Comparison of ENCODE assay signal across 23 cellular contexts in genomic region chr16:20271893-20272292, GRCh38. TPM values are rescaled to one million over a fixed set of nuclear protein-coding genes. Genes with fewer than 3 reads are reported as not detected.
"Had no signal": no experiment of that assay in that cellular context is flagged by ENCODE, and none has a peak within 500 bp of the region (broad histone marks: within the 10 kb centered on the region; RNA-seq: fewer than 3 reads in every experiment).

No MANE protein-coding gene starts in this region.

- H3K4me3 ChIP-seq: left lung, ovary, prostate gland, thoracic aorta had no signal

- FAIRE-seq: TTC549 had no signal

- H3K27me3 ChIP-seq: ovary had no signal

- ATAC-seq: activated CD8-positive, alpha-beta T cell treated with anti-CD3 and anti-CD28 coated beads, Interleukin-2, amount 10 ng/mL, durations not matched to agents 7 days and 5 days; left lung; natural killer cell had no signal

- H3K4me1 ChIP-seq: left lung, prostate gland had no signal

- H3K27ac ChIP-seq: left lung, ovary, prostate gland, thoracic aorta, WERI-Rb-1 had no signal

- DNase-seq: activated CD4-positive, alpha-beta T cell treated with anti-CD3 and anti-CD28 coated beads, Interleukin-2, amount 10 ng/mL, durations not matched to agents 7 days and 5 days; activated CD4-positive, CD25-positive, alpha-beta regulatory T cell treated with anti-CD3 and anti-CD28 coated beads, Interleukin-2, amount 50 U/mL, for 72 hours; activated CD8-positive, alpha-beta T cell treated with anti-CD3 and anti-CD28 coated beads, Interleukin-2, amount 10 ng/mL, durations not matched to agents 7 days and 5 days; activated gamma-delta T cell; aorta; caudate nucleus; dermis blood vessel endothelial cell; effector CD8-positive, alpha-beta T cell; foreskin melanocyte; left lung; mammary epithelial cell; midbrain; natural killer cell; ovary; stimulated activated CD4-positive, alpha-beta T cell treated with anti-CD3 and anti-CD28 coated beads, Interleukin-4, amount 100 ng/mL, for 24 hours; stimulated activated naive CD4-positive, alpha-beta T cell treated with Interleukin-2 at 50 U/mL for 16 hours; WERI-Rb-1 had no signal

- H3K36me3 ChIP-seq: left lung, ovary, prostate gland, thoracic aorta, WERI-Rb-1 had no signal

- H3K9me3 ChIP-seq: left lung, ovary, prostate gland, thoracic aorta had no signal

RNA-seq across cellular contexts. Expression of gene GP2, which starts 55.4 kb away (rescaled TPM):
- total RNA-seq: activated CD4-positive, alpha-beta T cell treated with anti-CD3 and anti-CD28 coated beads, Interleukin-2, amount 10 ng/mL, durations not matched to agents 7 days and 5 days; activated CD8-positive, alpha-beta T cell treated with anti-CD3 and anti-CD28 coated beads, Interleukin-2, amount 10 ng/mL, durations not matched to agents 7 days and 5 days; activated T-helper 1 cell treated with anti-CD3 and anti-CD28 coated beads, Interleukin-12 subunit alpha, Interleukin-12 subunit beta, Interleukin-2, Interleukin-4 antibody, amounts not matched to agents 30 ng/mL and 10 ng/mL and 1 ng/mL, durations not matched to agents 14 hours and 24 hours and 36 hours; dermis blood vessel endothelial cell; kidney epithelial cell; left lung; mammary epithelial cell; natural killer cell; T-helper 2 cell treated with Interferon-gamma antibody and Interleukin-4, amounts not matched to agents 100 ng/mL and 5 ng/mL, for 36 hours had no signal
- polyA plus RNA-seq: mammary epithelial cell, ovary had no signal
